In genomic region chr5:140545606-140546005, GRCh38 we compare ENCODE assay signal across 17 cellular contexts. TPM values are rescaled to one million over a fixed set of nuclear protein-coding genes. Genes with fewer than 3 reads are reported as not detected.
"Had no signal": no experiment of that assay in that cellular context is flagged by ENCODE, and none has a peak within 500 bp of the region (broad histone marks: within the 10 kb centered on the region; RNA-seq: fewer than 3 reads in every experiment).

No MANE protein-coding gene starts in this region.

- ATAC-seq: activated T-cell treated with anti-CD3 and anti-CD28 coated beads, Interleukin-2, amount 50 U/mL, for 4 hours; heart left ventricle; natural killer cell treated with Interleukin-12 subunit alpha and Interleukin-12 subunit beta and Interleukin-15 and Interleukin-18, amount 100 ng/mL, for 72 hours; psoas muscle; sciatic nerve; stimulated activated naive CD8-positive, alpha-beta T cell treated with anti-CD3 and anti-CD28 coated beads, Interleukin-15, Interleukin-2, amounts not matched to agents 100 U/mL and 50 U/mL, for 24 hours had no signal

- H3K27me3 Mint-ChIP-seq: activated B cell treated with CpG ODN at 0.5 μM for 24 hours; natural killer cell treated with Interleukin-12 subunit alpha and Interleukin-12 subunit beta and Interleukin-15 and Interleukin-18, amount 100 ng/mL, for 72 hours had no signal

- H3K27me3 ChIP-seq: ascending aorta, heart left ventricle, testis, uterus had no signal

- H3K27ac ChIP-seq: testis, uterus had no signal

- H3K36me3 ChIP-seq: uterus had no signal

- FAIRE-seq: endothelial cell of umbilical vein, islet of Langerhans had no signal

- H3K4me3 ChIP-seq: ascending aorta, heart left ventricle, psoas muscle, testis, uterus had no signal

- DNase-seq: activated B cell treated with CpG ODN at 0.5 μM for 24 hours; activated CD4-positive, alpha-beta T cell treated with anti-CD3 and anti-CD28 coated beads, Interleukin-2, amount 50 U/mL, for 1 hour; activated effector memory CD4-positive, alpha-beta T cell treated with anti-CD3 and anti-CD28 coated beads, Interleukin-2, amount 50 U/mL, for 16 hours; activated T-cell treated with anti-CD3 and anti-CD28 coated beads, Interleukin-2, amount 50 U/mL, for 4 hours; foreskin melanocyte; heart left ventricle; mammary epithelial cell; occipital lobe; psoas muscle; stimulated activated naive CD8-positive, alpha-beta T cell treated with anti-CD3 and anti-CD28 coated beads, Interleukin-15, Interleukin-2, amounts not matched to agents 100 U/mL and 50 U/mL, for 24 hours; testis; uterus had no signal

- H3K9me3 Mint-ChIP-seq: activated B cell treated with CpG ODN at 0.5 μM for 24 hours; activated T-cell treated with anti-CD3 and anti-CD28 coated beads, Interleukin-2, amount 50 U/mL, for 4 hours; natural killer cell treated with Interleukin-12 subunit alpha and Interleukin-12 subunit beta and Interleukin-15 and Interleukin-18, amount 100 ng/mL, for 72 hours had no signal

- H3K4me3 Mint-ChIP-seq: activated B cell treated with CpG ODN at 0.5 μM for 24 hours; activated T-cell treated with anti-CD3 and anti-CD28 coated beads, Interleukin-2, amount 50 U/mL, for 4 hours; natural killer cell treated with Interleukin-12 subunit alpha and Interleukin-12 subunit beta and Interleukin-15 and Interleukin-18, amount 100 ng/mL, for 72 hours had no signal

- H3K9me3 ChIP-seq: ascending aorta, heart left ventricle, psoas muscle, testis, uterus had no signal

RNA-seq across cellular contexts. Expression of gene EIF4EBP3, which starts 1.9 kb away (rescaled TPM):
- total RNA-seq: occipital lobe had no signal
